11 cellular contexts compared by ENCODE assay signal in genomic region chr14:71130491-71131179, GRCh38.
DNase-seq lines count a peak whose midpoint lies in the region; ATAC-seq, FAIRE-seq and TF ChIP-seq lines count a peak whose summit lies in the region.
"Had no signal": no experiment of that assay in that cellular context is flagged by ENCODE, and none has a peak within 500 bp of the region (broad histone marks: within the 10 kb centered on the region; RNA-seq: fewer than 3 reads in every experiment).

No MANE protein-coding gene starts in this region.

- no peaks in the 10 kb centered on the region for H3K27me3 ChIP-seq in AG04450 (ENCODE audit: control insufficient read depth, insufficient read depth, low read length)

- H3K27ac Mint-ChIP-seq in WTC11, result no peak overlapping the region
- no peak overlapping the region for H3K27ac Mint-ChIP-seq in glutamatergic neuron (ENCODE audit: unreplicated experiment)
- H3K27ac Mint-ChIP-seq: nephron had no signal

- H3K36me3 Mint-ChIP-seq in WTC11 (peaks cover 17% of the 10 kb centered on the region), glutamatergic neuron (ENCODE audit: unreplicated experiment) (peaks cover 6% of the 10 kb centered on the region)

- peak overlapping the region; percentile 47 for H3K4me3 ChIP-seq in AG04450 (ENCODE audit: low read depth, low read length)

- H3K27ac ChIP-seq in AG04450 (ENCODE audit: low read depth, low read length), result peak overlapping the region; percentile 91

- FAIRE-seq in HTR-8/SVneo (lab: Jason Lieb, UNC), result peak; percentile 84
- FAIRE-seq: TTC549 had no signal

- POLR2A ChIA-PET in AG04450 (lab: Yijun Ruan, JAX) (interaction anchor here (0.5 to 1.4 kb wide), 2 partner anchors 12 to 16 kb away, joined by 3 to 4 read pairs; no protein-coding TSS in a partner anchor), WTC11 (lab: Charles Lee) (no interaction called here)

- H3K4me1 Mint-ChIP-seq in WTC11 (peaks cover 22% of the 10 kb centered on the region), glutamatergic neuron (ENCODE audit: low read depth, unreplicated experiment) (no peaks in the 10 kb centered on the region)
- H3K4me1 Mint-ChIP-seq: nephron had no signal

- DNase-seq in AG04450 (ENCODE audit: low read depth, low spot score), result peak; percentile 45
- no peak for DNase-seq in HTR-8/SVneo (ENCODE audit: insufficient read length, low spot score)
- DNase-seq in WTC11 (ENCODE audit: low spot score), result no peak
- peak; percentile 7 for DNase-seq in inferior parietal cortex (ENCODE audit: extremely low spot score)
- no peak for DNase-seq in glutamatergic neuron
- DNase-seq in AG08395 (ENCODE audit: low spot score), result no peak
- no peak for DNase-seq in activated CD8-positive, alpha-beta memory T cell treated with anti-CD3 and anti-CD28 coated beads, Interleukin-2, amount 50 U/mL, for 4 hours
- DNase-seq in activated effector memory CD4-positive, alpha-beta T cell treated with anti-CD3 and anti-CD28 coated beads, Interleukin-2, amount 50 U/mL, for 16 hours, result no peak
- DNase-seq: DND-41 had no signal

- H3K27me3 Mint-ChIP-seq in WTC11 (ENCODE audit: low read depth), result no peaks in the 10 kb centered on the region; the same call in 1 of the 2 replicates
- peaks cover 4% of the 10 kb centered on the region for H3K27me3 Mint-ChIP-seq in glutamatergic neuron (ENCODE audit: unreplicated experiment)

- ATAC-seq in WTC11, result peak; percentile 36; the same call in 1 of the 2 replicates

- H3K9me3 Mint-ChIP-seq in WTC11, result peaks cover 38% of the 10 kb centered on the region
- peaks cover 10% of the 10 kb centered on the region for H3K9me3 Mint-ChIP-seq in glutamatergic neuron (ENCODE audit: unreplicated experiment)

- no peaks in the 10 kb centered on the region for H3K9me3 ChIP-seq in AG04450 (ENCODE audit: control insufficient read depth, insufficient read depth, low read length)

- TF ChIP-seq CTCF in AG04450 (IDR thresholded peaks at IDR 0.05; ENCODE audit: low read depth, low read length), result no peak
- no peak for TF ChIP-seq CTCF in WTC11 (IDR thresholded peaks at IDR 0.05)
- TF ChIP-seq CTCF in glutamatergic neuron (IDR thresholded peaks at IDR 0.05; ENCODE audit: partially characterized antibody, unreplicated experiment), result no peak

- no peak overlapping the region for H3K4me3 Mint-ChIP-seq in WTC11
- H3K4me3 Mint-ChIP-seq in glutamatergic neuron (ENCODE audit: unreplicated experiment), result no peak overlapping the region
- H3K4me3 Mint-ChIP-seq: nephron had no signal

- CTCF ChIA-PET in AG04450 (lab: Charles Lee), result interaction anchor here (0.7 to 1.5 kb wide), 4 partner anchors 10 to 725 kb away, joined by 3 to 4 read pairs (median 4); no protein-coding TSS in a partner anchor
- CTCF ChIA-PET in WTC11 (lab: Charles Lee), result interaction anchor here (0.6 kb wide), 1 partner anchor 8 kb away, joined by 3 read pairs; no protein-coding TSS in a partner anchor

TF ChIP-seq in WTC11, 78 proteins besides CTCF, POLR2A, EP300 and RAD21:
- TF ChIP-seq, protein P1, sequence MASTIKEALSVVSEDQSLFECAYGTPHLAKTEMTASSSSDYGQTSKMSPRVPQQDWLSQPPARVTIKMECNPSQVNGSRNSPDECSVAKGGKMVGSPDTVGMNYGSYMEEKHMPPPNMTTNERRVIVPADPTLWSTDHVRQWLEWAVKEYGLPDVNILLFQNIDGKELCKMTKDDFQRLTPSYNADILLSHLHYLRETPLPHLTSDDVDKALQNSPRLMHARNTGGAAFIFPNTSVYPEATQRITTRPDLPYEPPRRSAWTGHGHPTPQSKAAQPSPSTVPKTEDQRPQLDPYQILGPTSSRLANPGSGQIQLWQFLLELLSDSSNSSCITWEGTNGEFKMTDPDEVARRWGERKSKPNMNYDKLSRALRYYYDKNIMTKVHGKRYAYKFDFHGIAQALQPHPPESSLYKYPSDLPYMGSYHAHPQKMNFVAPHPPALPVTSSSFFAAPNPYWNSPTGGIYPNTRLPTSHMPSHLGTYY (CRISPR knock-in tag; IDR thresholded peaks at IDR 0.05), result no peak
- TF ChIP-seq EMX1 (CRISPR knock-in tag; IDR thresholded peaks at IDR 0.05), result no peak
- no peak for TF ChIP-seq TCF7 (CRISPR knock-in tag; IDR thresholded peaks at IDR 0.05; ENCODE audit: low read depth)
- TF ChIP-seq NR2C2 (CRISPR knock-in tag; IDR thresholded peaks at IDR 0.05), result no peak
- TF ChIP-seq ZBTB43 (CRISPR knock-in tag; IDR thresholded peaks at IDR 0.05), result no peak
- TF ChIP-seq, protein P2, sequence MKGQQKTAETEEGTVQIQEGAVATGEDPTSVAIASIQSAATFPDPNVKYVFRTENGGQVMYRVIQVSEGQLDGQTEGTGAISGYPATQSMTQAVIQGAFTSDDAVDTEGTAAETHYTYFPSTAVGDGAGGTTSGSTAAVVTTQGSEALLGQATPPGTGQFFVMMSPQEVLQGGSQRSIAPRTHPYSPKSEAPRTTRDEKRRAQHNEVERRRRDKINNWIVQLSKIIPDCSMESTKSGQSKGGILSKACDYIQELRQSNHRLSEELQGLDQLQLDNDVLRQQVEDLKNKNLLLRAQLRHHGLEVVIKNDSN (CRISPR knock-in tag; IDR thresholded peaks at IDR 0.05), result no peak
- TF ChIP-seq ZNF512 (CRISPR knock-in tag; IDR thresholded peaks at IDR 0.05; ENCODE audit: borderline replicate concordance), result no peak
- TF ChIP-seq SOX15 (CRISPR knock-in tag; IDR thresholded peaks at IDR 0.05), result no peak
- TF ChIP-seq ZNF121 (CRISPR knock-in tag; IDR thresholded peaks at IDR 0.05), result no peak
- TF ChIP-seq E2F4 (CRISPR knock-in tag; IDR thresholded peaks at IDR 0.05; ENCODE audit: borderline replicate concordance, low read depth), result no peak
- TF ChIP-seq, protein P3, sequence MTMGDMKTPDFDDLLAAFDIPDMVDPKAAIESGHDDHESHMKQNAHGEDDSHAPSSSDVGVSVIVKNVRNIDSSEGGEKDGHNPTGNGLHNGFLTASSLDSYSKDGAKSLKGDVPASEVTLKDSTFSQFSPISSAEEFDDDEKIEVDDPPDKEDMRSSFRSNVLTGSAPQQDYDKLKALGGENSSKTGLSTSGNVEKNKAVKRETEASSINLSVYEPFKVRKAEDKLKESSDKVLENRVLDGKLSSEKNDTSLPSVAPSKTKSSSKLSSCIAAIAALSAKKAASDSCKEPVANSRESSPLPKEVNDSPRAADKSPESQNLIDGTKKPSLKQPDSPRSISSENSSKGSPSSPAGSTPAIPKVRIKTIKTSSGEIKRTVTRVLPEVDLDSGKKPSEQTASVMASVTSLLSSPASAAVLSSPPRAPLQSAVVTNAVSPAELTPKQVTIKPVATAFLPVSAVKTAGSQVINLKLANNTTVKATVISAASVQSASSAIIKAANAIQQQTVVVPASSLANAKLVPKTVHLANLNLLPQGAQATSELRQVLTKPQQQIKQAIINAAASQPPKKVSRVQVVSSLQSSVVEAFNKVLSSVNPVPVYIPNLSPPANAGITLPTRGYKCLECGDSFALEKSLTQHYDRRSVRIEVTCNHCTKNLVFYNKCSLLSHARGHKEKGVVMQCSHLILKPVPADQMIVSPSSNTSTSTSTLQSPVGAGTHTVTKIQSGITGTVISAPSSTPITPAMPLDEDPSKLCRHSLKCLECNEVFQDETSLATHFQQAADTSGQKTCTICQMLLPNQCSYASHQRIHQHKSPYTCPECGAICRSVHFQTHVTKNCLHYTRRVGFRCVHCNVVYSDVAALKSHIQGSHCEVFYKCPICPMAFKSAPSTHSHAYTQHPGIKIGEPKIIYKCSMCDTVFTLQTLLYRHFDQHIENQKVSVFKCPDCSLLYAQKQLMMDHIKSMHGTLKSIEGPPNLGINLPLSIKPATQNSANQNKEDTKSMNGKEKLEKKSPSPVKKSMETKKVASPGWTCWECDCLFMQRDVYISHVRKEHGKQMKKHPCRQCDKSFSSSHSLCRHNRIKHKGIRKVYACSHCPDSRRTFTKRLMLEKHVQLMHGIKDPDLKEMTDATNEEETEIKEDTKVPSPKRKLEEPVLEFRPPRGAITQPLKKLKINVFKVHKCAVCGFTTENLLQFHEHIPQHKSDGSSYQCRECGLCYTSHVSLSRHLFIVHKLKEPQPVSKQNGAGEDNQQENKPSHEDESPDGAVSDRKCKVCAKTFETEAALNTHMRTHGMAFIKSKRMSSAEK (CRISPR knock-in tag; IDR thresholded peaks at IDR 0.05; ENCODE audit: borderline replicate concordance), result no peak

Comparison
In these comparisons a context has a peak if more than half of its experiments do, and no peak if none do; other contexts are left out.
1. DNase-seq: peak in AG04450 (single experiment) and inferior parietal cortex (single experiment); none in HTR-8/SVneo (single experiment), WTC11 (single experiment), glutamatergic neuron (single experiment), AG08395 (single experiment), activated CD8-positive, alpha-beta memory T cell treated with anti-CD3 and anti-CD28 coated beads, Interleukin-2, amount 50 U/mL, for 4 hours (single experiment) and activated effector memory CD4-positive, alpha-beta T cell treated with anti-CD3 and anti-CD28 coated beads, Interleukin-2, amount 50 U/mL, for 16 hours (single experiment).